Comparison of ENCODE assay signal across 12 cellular contexts in genomic region chr6:15340775-15341174, GRCh38.
DNase-seq lines count a peak whose midpoint lies in the region; ATAC-seq and TF ChIP-seq lines count a peak whose summit lies in the region.
"Had no signal": no experiment of that assay in that cellular context is flagged by ENCODE, and none has a peak within 500 bp of the region (broad histone marks: within the 10 kb centered on the region; RNA-seq: fewer than 3 reads in every experiment).

No MANE protein-coding gene starts in this region.

- intact Hi-C loops in upper lobe of right lung (cut with DNase I) = no loop called here

- ATAC-seq in HG02610 (IDR thresholded peaks at IDR 0.05; ENCODE audit: unreplicated experiment) (peak; percentile 39), T-cell (replicated peaks in 1 of 4) (peak; percentile 38 to 61 (median 57)), upper lobe of right lung (no peak)
- peak; percentile 43 to 69 for ATAC-seq in naive thymus-derived CD8-positive, alpha-beta T cell

- POLR2A ChIA-PET in T-cell (lab: Charles Lee) = interaction anchor here in 1 of 2 donors (0.5 to 0.6 kb wide), 2 partner anchors 8 to 901 kb away, joined by 3 to 4 read pairs; no protein-coding TSS in a partner anchor
- POLR2A ChIA-PET in naive thymus-derived CD8-positive, alpha-beta T cell (lab: Charles Lee) = no interaction called here

- no peaks in the 10 kb centered on the region for H3K9me3 Mint-ChIP-seq in T-helper 1 cell treated with Interleukin-12 subunit alpha and Interleukin-12 subunit beta and Interleukin-4 antibody, amounts not matched to agents 30 μg/mL and 1 μg/mL, for 36 hours
- no peaks in the 10 kb centered on the region for H3K9me3 Mint-ChIP-seq in T-cell
- H3K9me3 Mint-ChIP-seq in naive thymus-derived CD8-positive, alpha-beta T cell = no peaks in the 10 kb centered on the region

- no peaks in the 10 kb centered on the region for H3K27me3 ChIP-seq in upper lobe of right lung

- no peak for TF ChIP-seq CTCF in upper lobe of right lung (IDR thresholded peaks at IDR 0.05)

- H3K27me3 Mint-ChIP-seq in T-helper 1 cell treated with Interleukin-12 subunit alpha and Interleukin-12 subunit beta and Interleukin-4 antibody, amounts not matched to agents 30 μg/mL and 1 μg/mL, for 36 hours (ENCODE audit: low read depth) = no peaks in the 10 kb centered on the region
- no peaks in the 10 kb centered on the region for H3K27me3 Mint-ChIP-seq in T-cell
- no peaks in the 10 kb centered on the region for H3K27me3 Mint-ChIP-seq in naive thymus-derived CD8-positive, alpha-beta T cell

- H3K27ac Mint-ChIP-seq in T-helper 1 cell treated with Interleukin-12 subunit alpha and Interleukin-12 subunit beta and Interleukin-4 antibody, amounts not matched to agents 30 μg/mL and 1 μg/mL, for 36 hours = peak overlapping the region; percentile 75
- H3K27ac Mint-ChIP-seq in T-cell = peak overlapping the region; percentile 76 to 91
- H3K27ac Mint-ChIP-seq in naive thymus-derived CD8-positive, alpha-beta T cell = peak overlapping the region; percentile 71 to 95 (median 84)

- DNase-seq in T-helper 1 cell (no peak), T-cell (no peak), upper lobe of right lung (no peak), AML-193 (lab: John Stamatoyannopoulos, UW) (no peak), NCI-H2107 treated with DMSO at 0.1 percent for 48 hours (lab: John Stamatoyannopoulos, UW; ENCODE audit: unreplicated experiment) (no peak)
- peak in 2 of 10 donors; percentile 26 to 35 for DNase-seq in naive thymus-derived CD8-positive, alpha-beta T cell
- DNase-seq: ACHN, NCI-H1417, PC-9 had no signal

- CTCF ChIA-PET in T-cell (lab: Charles Lee) = interaction anchor here in 1 of 2 donors (0.6 kb wide), 1 partner anchor 146 kb away, joined by 3 read pairs; no protein-coding TSS in a partner anchor

- peaks cover 29% of the 10 kb centered on the region for H3K4me1 ChIP-seq in upper lobe of right lung
- H3K4me1 ChIP-seq: parathyroid adenoma had no signal

- H3K36me3 Mint-ChIP-seq in T-helper 1 cell treated with Interleukin-12 subunit alpha and Interleukin-12 subunit beta and Interleukin-4 antibody, amounts not matched to agents 30 μg/mL and 1 μg/mL, for 36 hours (ENCODE audit: low read depth) = peaks cover 3% of the 10 kb centered on the region
- no peaks in the 10 kb centered on the region for H3K36me3 Mint-ChIP-seq in T-cell
- H3K36me3 Mint-ChIP-seq in naive thymus-derived CD8-positive, alpha-beta T cell = no peaks in the 10 kb centered on the region

- peak overlapping the region; percentile 56 for H3K4me3 Mint-ChIP-seq in T-helper 1 cell treated with Interleukin-12 subunit alpha and Interleukin-12 subunit beta and Interleukin-4 antibody, amounts not matched to agents 30 μg/mL and 1 μg/mL, for 36 hours
- peak overlapping the region; percentile 48 to 62 (median 49) for H3K4me3 Mint-ChIP-seq in T-cell
- H3K4me3 Mint-ChIP-seq in naive thymus-derived CD8-positive, alpha-beta T cell = peak overlapping the region; percentile 26 to 80 (median 74)

- H3K4me1 Mint-ChIP-seq in T-helper 1 cell treated with Interleukin-12 subunit alpha and Interleukin-12 subunit beta and Interleukin-4 antibody, amounts not matched to agents 30 μg/mL and 1 μg/mL, for 36 hours (ENCODE audit: low read depth) = peaks cover 61% of the 10 kb centered on the region
- peaks cover 86 to 90% (median 88%) of the 10 kb centered on the region in 3 donors for H3K4me1 Mint-ChIP-seq in T-cell
- H3K4me1 Mint-ChIP-seq in naive thymus-derived CD8-positive, alpha-beta T cell = peaks cover 48 to 92% (median 84%) of the 10 kb centered on the region in 4 donors

- no peaks in the 10 kb centered on the region for H3K36me3 ChIP-seq in upper lobe of right lung

- no peak overlapping the region for H3K4me3 ChIP-seq in upper lobe of right lung
- H3K4me3 ChIP-seq: PC-9 had no signal

- H3K27ac ChIP-seq in upper lobe of right lung = no peak overlapping the region
- H3K27ac ChIP-seq: parathyroid adenoma, PC-9 had no signal

- no peaks in the 10 kb centered on the region for H3K9me3 ChIP-seq in upper lobe of right lung
